In genomic region chr5:135426102-135427082, GRCh38 we compare ENCODE assay signal across 9 cellular contexts. TPM values are rescaled to one million over a fixed set of nuclear protein-coding genes. Genes with fewer than 3 reads are reported as not detected.
DNase-seq lines count a peak whose midpoint lies in the region; ATAC-seq and TF ChIP-seq lines count a peak whose summit lies in the region.
"Had no signal": no experiment of that assay in that cellular context is flagged by ENCODE, and none has a peak within 500 bp of the region (broad histone marks: within the 10 kb centered on the region; RNA-seq: fewer than 3 reads in every experiment).

No MANE protein-coding gene starts in this region.

- peak; percentile 91 for ATAC-seq in GM21619 (IDR thresholded peaks at IDR 0.05; ENCODE audit: unreplicated experiment)

- no peaks in the 10 kb centered on the region for H3K36me3 ChIP-seq in KOPT-K1 (ENCODE audit: insufficient read depth, low read length)
- no peaks in the 10 kb centered on the region for H3K36me3 ChIP-seq in neural cell (ENCODE audit: insufficient read depth, low read length)

- DNase-seq in activated gamma-delta T cell treated with Interleukin-2 at 50 U/mL for 16 hours (peak; percentile 36), activated gamma-delta T cell (lab: John Stamatoyannopoulos, UW) (no peak), SHP77 treated with DMSO at 0.1 percent for 48 hours (lab: John Stamatoyannopoulos, UW) (peak; percentile 37), epidermal melanocyte (ENCODE audit: insufficient read length, low spot score) (peak; percentile 34), T-helper 9 cell (no peak)
- DNase-seq: left cardiac atrium had no signal

- peak overlapping the region; percentile 88 for H3K27ac ChIP-seq in KOPT-K1 (ENCODE audit: low read depth, low read length, poor library complexity, severe bottlenecking)
- no peak overlapping the region for H3K27ac ChIP-seq in neural cell (ENCODE audit: low read length)

- no peaks in the 10 kb centered on the region for H3F3A ChIP-seq in neural cell (ENCODE audit: insufficient read depth, low read length, poor library complexity, severe bottlenecking)

- no peak for TF ChIP-seq RAD21 in neural cell (conservative IDR thresholded peaks at IDR 0.05)

- TF ChIP-seq CTCF in neural cell (IDR thresholded peaks at IDR 0.05; ENCODE audit: poor library complexity, severe bottlenecking) = peak; percentile 32

- no peak overlapping the region for H3K4me2 ChIP-seq in neural cell (ENCODE audit: low read length)

- no peaks in the 10 kb centered on the region for H4K20me1 ChIP-seq in neural cell (ENCODE audit: insufficient read depth)

- H3K27me3 ChIP-seq in neural cell (ENCODE audit: insufficient read depth, low read depth, low read length) = no peaks in the 10 kb centered on the region

- H2AFZ ChIP-seq in neural cell (ENCODE audit: low read depth, low read length) = no peak overlapping the region

- H3K9me2 ChIP-seq in neural cell (ENCODE audit: insufficient read depth, low read length) = no peaks in the 10 kb centered on the region

- TF ChIP-seq EP300 in neural cell (conservative IDR thresholded peaks at IDR 0.05; ENCODE audit: poor library complexity, severe bottlenecking) = no peak

- H3K9me3 ChIP-seq in KOPT-K1 (ENCODE audit: insufficient read depth, low read length, poor library complexity, severe bottlenecking) (peaks cover 7% of the 10 kb centered on the region), neural cell (ENCODE audit: low read length) (no peaks in the 10 kb centered on the region)

- no peak overlapping the region for H3K9ac ChIP-seq in neural cell (ENCODE audit: low read length)

- no peaks in the 10 kb centered on the region for H3K79me2 ChIP-seq in neural cell (replicated peaks; ENCODE audit: insufficient read depth, low read length)

- H3K4me3 ChIP-seq in neural cell (ENCODE audit: low read length) = no peak overlapping the region

TF ChIP-seq in neural cell, 6 proteins besides CTCF, POLR2A, EP300 and RAD21:
- TF ChIP-seq SMC3 (conservative IDR thresholded peaks at IDR 0.05; ENCODE audit: poor library complexity) (no peak), TAF1 (IDR thresholded peaks at IDR 0.05; ENCODE audit: low read depth) (no peak), REST (IDR thresholded peaks at IDR 0.05; ENCODE audit: borderline replicate concordance) (no peak), POLR2AphosphoS5 (IDR thresholded peaks at IDR 0.05) (no peak), MXI1 (conservative IDR thresholded peaks at IDR 0.05; ENCODE audit: poor library complexity, severe bottlenecking) (no peak), EZH2 (IDR thresholded peaks at IDR 0.05; ENCODE audit: borderline replicate concordance, insufficient read depth, low read length, poor library complexity, severe bottlenecking) (no peak)

RNA-seq across cellular contexts. Expression of gene DCANP1, which starts 20.8 kb away (rescaled TPM):
- not detected in 2 replicates for polyA plus RNA-seq in neural cell
- polyA minus RNA-seq in neural cell = not detected in 2 replicates

RNA-seq across cellular contexts. Expression of gene TIFAB, which starts 25.8 kb away (rescaled TPM):
- 0.10 TPM in 1 of 2 replicates, not detected in the other for polyA plus RNA-seq in neural cell
- not detected in 2 replicates for polyA minus RNA-seq in neural cell

RNA-seq across cellular contexts. Expression of gene MACROH2A1, which starts 27.4 kb away (rescaled TPM):
- 351 and 364 TPM in 2 replicates for polyA plus RNA-seq in neural cell
- polyA minus RNA-seq in neural cell = 268 and 287 TPM in 2 replicates

Comparison
In these comparisons a context has a peak if more than half of its experiments do, and no peak if none do; other contexts are left out.
1. DNase-seq: peak in activated gamma-delta T cell treated with Interleukin-2 at 50 U/mL for 16 hours (single experiment), SHP77 treated with DMSO at 0.1 percent for 48 hours (single experiment) and epidermal melanocyte (single experiment); none in activated gamma-delta T cell (single experiment) and T-helper 9 cell (single experiment).